ENCODE assay signal across 1 cellular context in the genomic region with DNA sequence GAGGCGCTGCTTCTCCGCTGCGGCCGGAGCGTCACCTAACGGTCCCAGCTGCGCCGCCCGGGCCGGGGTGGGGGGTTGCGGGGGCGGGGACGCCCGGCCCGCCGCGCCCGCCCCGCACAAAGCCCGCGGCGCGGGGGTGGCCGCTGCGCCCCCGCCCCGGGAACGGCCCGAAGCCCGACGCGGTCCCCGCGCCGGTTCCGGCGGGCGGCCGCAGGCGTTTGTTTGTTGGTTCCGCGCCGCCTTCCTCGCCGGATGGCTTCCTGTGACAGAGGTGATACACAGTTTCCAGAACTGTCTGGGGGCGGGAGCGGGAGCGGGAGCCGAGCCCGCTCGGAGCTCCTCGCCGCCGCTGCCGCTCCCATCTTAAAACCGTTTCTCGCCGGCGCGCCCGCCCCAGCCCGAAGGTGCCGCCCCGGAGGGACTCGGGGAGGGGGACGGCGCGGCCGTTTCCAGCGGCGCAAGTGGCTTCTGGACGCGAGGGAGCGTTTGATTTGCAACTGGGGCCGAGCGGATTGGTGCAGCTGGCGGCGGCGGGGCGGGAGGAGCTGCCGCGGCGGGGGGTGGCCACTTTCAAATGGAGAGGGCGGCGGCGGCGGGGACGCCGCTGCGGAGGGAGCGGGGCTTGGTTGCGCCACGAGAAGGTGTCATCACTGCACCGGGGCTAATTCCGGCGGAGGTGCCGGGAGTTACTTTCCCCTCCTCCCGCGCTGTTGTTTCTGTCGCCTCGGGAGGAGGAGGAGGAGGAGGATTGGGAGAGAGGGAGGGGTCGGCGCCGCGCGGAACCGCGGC.
TF ChIP-seq lines count a peak whose summit lies in the region.

No MANE protein-coding gene starts in this region.

TF ChIP-seq in HepG2, 621 proteins besides CTCF, POLR2A, EP300 and RAD21 (continued from another document and continues in another):
- TF ChIP-seq, protein P1, sequence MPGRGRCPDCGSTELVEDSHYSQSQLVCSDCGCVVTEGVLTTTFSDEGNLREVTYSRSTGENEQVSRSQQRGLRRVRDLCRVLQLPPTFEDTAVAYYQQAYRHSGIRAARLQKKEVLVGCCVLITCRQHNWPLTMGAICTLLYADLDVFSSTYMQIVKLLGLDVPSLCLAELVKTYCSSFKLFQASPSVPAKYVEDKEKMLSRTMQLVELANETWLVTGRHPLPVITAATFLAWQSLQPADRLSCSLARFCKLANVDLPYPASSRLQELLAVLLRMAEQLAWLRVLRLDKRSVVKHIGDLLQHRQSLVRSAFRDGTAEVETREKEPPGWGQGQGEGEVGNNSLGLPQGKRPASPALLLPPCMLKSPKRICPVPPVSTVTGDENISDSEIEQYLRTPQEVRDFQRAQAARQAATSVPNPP (CRISPR knock-in tag; IDR thresholded peaks at IDR 0.05) = no peak
- no peak for TF ChIP-seq ZNF10 (CRISPR knock-in tag; IDR thresholded peaks at IDR 0.05; ENCODE audit: borderline replicate concordance, low read depth)
- no peak for TF ChIP-seq ZNF468 (CRISPR knock-in tag; IDR thresholded peaks at IDR 0.05)
- TF ChIP-seq, protein P2, sequence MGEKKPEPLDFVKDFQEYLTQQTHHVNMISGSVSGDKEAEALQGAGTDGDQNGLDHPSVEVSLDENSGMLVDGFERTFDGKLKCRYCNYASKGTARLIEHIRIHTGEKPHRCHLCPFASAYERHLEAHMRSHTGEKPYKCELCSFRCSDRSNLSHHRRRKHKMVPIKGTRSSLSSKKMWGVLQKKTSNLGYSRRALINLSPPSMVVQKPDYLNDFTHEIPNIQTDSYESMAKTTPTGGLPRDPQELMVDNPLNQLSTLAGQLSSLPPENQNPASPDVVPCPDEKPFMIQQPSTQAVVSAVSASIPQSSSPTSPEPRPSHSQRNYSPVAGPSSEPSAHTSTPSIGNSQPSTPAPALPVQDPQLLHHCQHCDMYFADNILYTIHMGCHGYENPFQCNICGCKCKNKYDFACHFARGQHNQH (CRISPR knock-in tag; IDR thresholded peaks at IDR 0.05) = no peak
- no peak for TF ChIP-seq MLLT10 (CRISPR knock-in tag; IDR thresholded peaks at IDR 0.05)
- TF ChIP-seq KMT2B (CRISPR knock-in tag; IDR thresholded peaks at IDR 0.05) = no peak
- TF ChIP-seq, protein P3, sequence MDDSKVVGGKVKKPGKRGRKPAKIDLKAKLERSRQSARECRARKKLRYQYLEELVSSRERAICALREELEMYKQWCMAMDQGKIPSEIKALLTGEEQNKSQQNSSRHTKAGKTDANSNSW (CRISPR knock-in tag; IDR thresholded peaks at IDR 0.05; ENCODE audit: borderline replicate concordance) = no peak
- TF ChIP-seq ERF (CRISPR knock-in tag; IDR thresholded peaks at IDR 0.05) = no peak
- TF ChIP-seq ZNF766 (CRISPR knock-in tag; IDR thresholded peaks at IDR 0.05; ENCODE audit: borderline replicate concordance) = no peak
- 0 out of 2 replicates have a peak, but pooled peaks have one; percentile 65 for TF ChIP-seq ZFP82 (CRISPR knock-in tag; IDR thresholded peaks at IDR 0.05; ENCODE audit: borderline replicate concordance)
- TF ChIP-seq IRF2 (CRISPR knock-in tag; IDR thresholded peaks at IDR 0.05) = no peak; the same call in 1 of the 2 replicates
- no peak for TF ChIP-seq CREM (IDR thresholded peaks at IDR 0.05)
- no peak for TF ChIP-seq CREM (CRISPR knock-in tag; IDR thresholded peaks at IDR 0.05)
- TF ChIP-seq, protein P4, sequence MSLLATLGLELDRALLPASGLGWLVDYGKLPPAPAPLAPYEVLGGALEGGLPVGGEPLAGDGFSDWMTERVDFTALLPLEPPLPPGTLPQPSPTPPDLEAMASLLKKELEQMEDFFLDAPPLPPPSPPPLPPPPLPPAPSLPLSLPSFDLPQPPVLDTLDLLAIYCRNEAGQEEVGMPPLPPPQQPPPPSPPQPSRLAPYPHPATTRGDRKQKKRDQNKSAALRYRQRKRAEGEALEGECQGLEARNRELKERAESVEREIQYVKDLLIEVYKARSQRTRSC (CRISPR knock-in tag; IDR thresholded peaks at IDR 0.05; ENCODE audit: low read depth) = no peak
- no peak for TF ChIP-seq NR2F6 (IDR thresholded peaks at IDR 0.05)
- no peak for TF ChIP-seq NR2F6 (CRISPR knock-in tag; IDR thresholded peaks at IDR 0.05)
- 0 out of 2 replicates have a peak, but pooled peaks have one; percentile 10 for TF ChIP-seq HNRNPL (IDR thresholded peaks at IDR 0.05; ENCODE audit: low read depth, low read length)
- TF ChIP-seq TAF1 (CRISPR knock-in tag; IDR thresholded peaks at IDR 0.05) = peak; percentile 49; the same call in 1 of the 2 replicates
- TF ChIP-seq, protein P5, sequence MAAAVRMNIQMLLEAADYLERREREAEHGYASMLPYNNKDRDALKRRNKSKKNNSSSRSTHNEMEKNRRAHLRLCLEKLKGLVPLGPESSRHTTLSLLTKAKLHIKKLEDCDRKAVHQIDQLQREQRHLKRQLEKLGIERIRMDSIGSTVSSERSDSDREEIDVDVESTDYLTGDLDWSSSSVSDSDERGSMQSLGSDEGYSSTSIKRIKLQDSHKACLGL (CRISPR knock-in tag; IDR thresholded peaks at IDR 0.05) = peak; percentile 3; the same call in 1 of the 2 replicates
- no peak for TF ChIP-seq FOXK2 (IDR thresholded peaks at IDR 0.05)
- no peak for TF ChIP-seq ZNF7 (CRISPR knock-in tag; IDR thresholded peaks at IDR 0.05)
- TF ChIP-seq ZNF543 (CRISPR knock-in tag; IDR thresholded peaks at IDR 0.05) = peak; percentile 34; the same call in 1 of the 2 replicates
- peak; percentile 18; the same call in 1 of the 2 replicates for TF ChIP-seq SP5 (CRISPR knock-in tag; IDR thresholded peaks at IDR 0.05; ENCODE audit: borderline replicate concordance, low read depth)
- peak; percentile 83 for TF ChIP-seq RBFOX2 (IDR thresholded peaks at IDR 0.05; ENCODE audit: low read depth, low read length)
- peak; percentile 65; the same call in 1 of the 2 replicates for TF ChIP-seq SPEN (CRISPR knock-in tag; IDR thresholded peaks at IDR 0.05; ENCODE audit: low read depth)
- TF ChIP-seq, protein P6, sequence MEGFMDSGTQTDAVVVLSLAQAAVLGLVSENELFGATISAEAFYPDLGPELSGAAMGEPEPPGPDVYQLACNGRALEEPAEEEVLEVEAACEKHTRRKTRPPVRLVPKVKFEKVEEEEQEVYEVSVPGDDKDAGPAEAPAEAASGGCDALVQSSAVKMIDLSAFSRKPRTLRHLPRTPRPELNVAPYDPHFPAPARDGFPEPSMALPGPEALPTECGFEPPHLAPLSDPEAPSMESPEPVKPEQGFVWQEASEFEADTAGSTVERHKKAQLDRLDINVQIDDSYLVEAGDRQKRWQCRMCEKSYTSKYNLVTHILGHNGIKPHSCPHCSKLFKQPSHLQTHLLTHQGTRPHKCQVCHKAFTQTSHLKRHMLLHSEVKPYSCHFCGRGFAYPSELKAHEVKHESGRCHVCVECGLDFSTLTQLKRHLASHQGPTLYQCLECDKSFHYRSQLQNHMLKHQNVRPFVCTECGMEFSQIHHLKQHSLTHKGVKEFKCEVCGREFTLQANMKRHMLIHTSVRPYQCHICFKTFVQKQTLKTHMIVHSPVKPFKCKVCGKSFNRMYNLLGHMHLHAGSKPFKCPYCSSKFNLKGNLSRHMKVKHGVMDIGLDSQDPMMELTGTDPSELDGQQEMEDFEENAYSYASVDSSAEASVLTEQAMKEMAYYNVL (CRISPR knock-in tag; IDR thresholded peaks at IDR 0.05; ENCODE audit: borderline replicate concordance) = no peak
- TF ChIP-seq, protein P7, sequence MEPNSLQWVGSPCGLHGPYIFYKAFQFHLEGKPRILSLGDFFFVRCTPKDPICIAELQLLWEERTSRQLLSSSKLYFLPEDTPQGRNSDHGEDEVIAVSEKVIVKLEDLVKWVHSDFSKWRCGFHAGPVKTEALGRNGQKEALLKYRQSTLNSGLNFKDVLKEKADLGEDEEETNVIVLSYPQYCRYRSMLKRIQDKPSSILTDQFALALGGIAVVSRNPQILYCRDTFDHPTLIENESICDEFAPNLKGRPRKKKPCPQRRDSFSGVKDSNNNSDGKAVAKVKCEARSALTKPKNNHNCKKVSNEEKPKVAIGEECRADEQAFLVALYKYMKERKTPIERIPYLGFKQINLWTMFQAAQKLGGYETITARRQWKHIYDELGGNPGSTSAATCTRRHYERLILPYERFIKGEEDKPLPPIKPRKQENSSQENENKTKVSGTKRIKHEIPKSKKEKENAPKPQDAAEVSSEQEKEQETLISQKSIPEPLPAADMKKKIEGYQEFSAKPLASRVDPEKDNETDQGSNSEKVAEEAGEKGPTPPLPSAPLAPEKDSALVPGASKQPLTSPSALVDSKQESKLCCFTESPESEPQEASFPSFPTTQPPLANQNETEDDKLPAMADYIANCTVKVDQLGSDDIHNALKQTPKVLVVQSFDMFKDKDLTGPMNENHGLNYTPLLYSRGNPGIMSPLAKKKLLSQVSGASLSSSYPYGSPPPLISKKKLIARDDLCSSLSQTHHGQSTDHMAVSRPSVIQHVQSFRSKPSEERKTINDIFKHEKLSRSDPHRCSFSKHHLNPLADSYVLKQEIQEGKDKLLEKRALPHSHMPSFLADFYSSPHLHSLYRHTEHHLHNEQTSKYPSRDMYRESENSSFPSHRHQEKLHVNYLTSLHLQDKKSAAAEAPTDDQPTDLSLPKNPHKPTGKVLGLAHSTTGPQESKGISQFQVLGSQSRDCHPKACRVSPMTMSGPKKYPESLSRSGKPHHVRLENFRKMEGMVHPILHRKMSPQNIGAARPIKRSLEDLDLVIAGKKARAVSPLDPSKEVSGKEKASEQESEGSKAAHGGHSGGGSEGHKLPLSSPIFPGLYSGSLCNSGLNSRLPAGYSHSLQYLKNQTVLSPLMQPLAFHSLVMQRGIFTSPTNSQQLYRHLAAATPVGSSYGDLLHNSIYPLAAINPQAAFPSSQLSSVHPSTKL (CRISPR knock-in tag; IDR thresholded peaks at IDR 0.05) = no peak
- peak; percentile 41 for TF ChIP-seq RFXAP (CRISPR knock-in tag; IDR thresholded peaks at IDR 0.05; ENCODE audit: borderline replicate concordance)
- peak; percentile 63; the same call in 1 of the 2 replicates for TF ChIP-seq TMF1 (CRISPR knock-in tag; IDR thresholded peaks at IDR 0.05; ENCODE audit: low read depth)
- TF ChIP-seq, protein P8, sequence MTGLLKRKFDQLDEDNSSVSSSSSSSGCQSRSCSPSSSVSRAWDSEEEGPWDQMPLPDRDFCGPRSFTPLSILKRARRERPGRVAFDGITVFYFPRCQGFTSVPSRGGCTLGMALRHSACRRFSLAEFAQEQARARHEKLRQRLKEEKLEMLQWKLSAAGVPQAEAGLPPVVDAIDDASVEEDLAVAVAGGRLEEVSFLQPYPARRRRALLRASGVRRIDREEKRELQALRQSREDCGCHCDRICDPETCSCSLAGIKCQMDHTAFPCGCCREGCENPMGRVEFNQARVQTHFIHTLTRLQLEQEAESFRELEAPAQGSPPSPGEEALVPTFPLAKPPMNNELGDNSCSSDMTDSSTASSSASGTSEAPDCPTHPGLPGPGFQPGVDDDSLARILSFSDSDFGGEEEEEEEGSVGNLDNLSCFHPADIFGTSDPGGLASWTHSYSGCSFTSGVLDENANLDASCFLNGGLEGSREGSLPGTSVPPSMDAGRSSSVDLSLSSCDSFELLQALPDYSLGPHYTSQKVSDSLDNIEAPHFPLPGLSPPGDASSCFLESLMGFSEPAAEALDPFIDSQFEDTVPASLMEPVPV (CRISPR knock-in tag; IDR thresholded peaks at IDR 0.05) = no peak
- TF ChIP-seq ZNF138 (CRISPR knock-in tag; IDR thresholded peaks at IDR 0.05; ENCODE audit: low read depth) = no peak
- no peak for TF ChIP-seq ZNF619 (CRISPR knock-in tag; IDR thresholded peaks at IDR 0.05)
- peak; percentile 58; the same call in 1 of the 2 replicates for TF ChIP-seq ZNF746 (CRISPR knock-in tag; IDR thresholded peaks at IDR 0.05)
- no peak for TF ChIP-seq SRSF9 (IDR thresholded peaks at IDR 0.05; ENCODE audit: borderline replicate concordance, insufficient read depth, low read depth, low read length, poor library complexity, severe bottlenecking)
- peak; percentile 3; the same call in 1 of the 2 replicates for TF ChIP-seq HNF4G (IDR thresholded peaks at IDR 0.05; ENCODE audit: borderline replicate concordance, low read depth, low read length)
- TF ChIP-seq HNF4G (CRISPR knock-in tag; IDR thresholded peaks at IDR 0.05; ENCODE audit: borderline replicate concordance, low read depth) = no peak
- no peak for TF ChIP-seq TGIF2 (CRISPR knock-in tag; IDR thresholded peaks at IDR 0.05)
- no peak for TF ChIP-seq ATRX (CRISPR knock-in tag; IDR thresholded peaks at IDR 0.05; ENCODE audit: borderline replicate concordance)
- 0 out of 2 replicates have a peak, but pooled peaks have one; percentile 30 for TF ChIP-seq MED13 (CRISPR knock-in tag; IDR thresholded peaks at IDR 0.05)
- TF ChIP-seq ZNF143 (CRISPR knock-in tag; IDR thresholded peaks at IDR 0.05) = no peak
- TF ChIP-seq, protein P9, sequence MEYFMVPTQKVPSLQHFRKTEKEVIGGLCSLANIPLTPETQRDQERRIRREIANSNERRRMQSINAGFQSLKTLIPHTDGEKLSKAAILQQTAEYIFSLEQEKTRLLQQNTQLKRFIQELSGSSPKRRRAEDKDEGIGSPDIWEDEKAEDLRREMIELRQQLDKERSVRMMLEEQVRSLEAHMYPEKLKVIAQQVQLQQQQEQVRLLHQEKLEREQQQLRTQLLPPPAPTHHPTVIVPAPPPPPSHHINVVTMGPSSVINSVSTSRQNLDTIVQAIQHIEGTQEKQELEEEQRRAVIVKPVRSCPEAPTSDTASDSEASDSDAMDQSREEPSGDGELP (IDR thresholded peaks at IDR 0.05; ENCODE audit: borderline replicate concordance, low read depth) = no peak; the same call in 1 of the 2 replicates
- TF ChIP-seq RORA (CRISPR knock-in tag; IDR thresholded peaks at IDR 0.05) = no peak
- 0 out of 2 replicates have a peak, but pooled peaks have one; percentile 54 for TF ChIP-seq ZNF782 (CRISPR knock-in tag; IDR thresholded peaks at IDR 0.05; ENCODE audit: borderline replicate concordance)
- TF ChIP-seq ZNF562 (CRISPR knock-in tag; IDR thresholded peaks at IDR 0.05; ENCODE audit: borderline replicate concordance) = 0 out of 2 replicates have a peak, but pooled peaks have one; percentile 51
- peak; percentile 53 for TF ChIP-seq AGO2 (optimal IDR thresholded peaks at IDR 0.05; ENCODE audit: low read depth, low read length)
- TF ChIP-seq, protein P10, sequence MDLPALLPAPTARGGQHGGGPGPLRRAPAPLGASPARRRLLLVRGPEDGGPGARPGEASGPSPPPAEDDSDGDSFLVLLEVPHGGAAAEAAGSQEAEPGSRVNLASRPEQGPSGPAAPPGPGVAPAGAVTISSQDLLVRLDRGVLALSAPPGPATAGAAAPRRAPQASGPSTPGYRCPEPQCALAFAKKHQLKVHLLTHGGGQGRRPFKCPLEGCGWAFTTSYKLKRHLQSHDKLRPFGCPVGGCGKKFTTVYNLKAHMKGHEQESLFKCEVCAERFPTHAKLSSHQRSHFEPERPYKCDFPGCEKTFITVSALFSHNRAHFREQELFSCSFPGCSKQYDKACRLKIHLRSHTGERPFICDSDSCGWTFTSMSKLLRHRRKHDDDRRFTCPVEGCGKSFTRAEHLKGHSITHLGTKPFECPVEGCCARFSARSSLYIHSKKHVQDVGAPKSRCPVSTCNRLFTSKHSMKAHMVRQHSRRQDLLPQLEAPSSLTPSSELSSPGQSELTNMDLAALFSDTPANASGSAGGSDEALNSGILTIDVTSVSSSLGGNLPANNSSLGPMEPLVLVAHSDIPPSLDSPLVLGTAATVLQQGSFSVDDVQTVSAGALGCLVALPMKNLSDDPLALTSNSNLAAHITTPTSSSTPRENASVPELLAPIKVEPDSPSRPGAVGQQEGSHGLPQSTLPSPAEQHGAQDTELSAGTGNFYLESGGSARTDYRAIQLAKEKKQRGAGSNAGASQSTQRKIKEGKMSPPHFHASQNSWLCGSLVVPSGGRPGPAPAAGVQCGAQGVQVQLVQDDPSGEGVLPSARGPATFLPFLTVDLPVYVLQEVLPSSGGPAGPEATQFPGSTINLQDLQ (CRISPR knock-in tag; IDR thresholded peaks at IDR 0.05) = no peak
- TF ChIP-seq RXRB (CRISPR knock-in tag; IDR thresholded peaks at IDR 0.05; ENCODE audit: borderline replicate concordance) = no peak
- TF ChIP-seq ZNF34 (CRISPR knock-in tag; IDR thresholded peaks at IDR 0.05; ENCODE audit: borderline replicate concordance) = no peak
